In genomic region chr14:35253056-35253455, GRCh38 we compare ENCODE assay signal across 1 cellular context.
TF ChIP-seq lines count a peak whose summit lies in the region.

No MANE protein-coding gene starts in this region.

TF ChIP-seq in HepG2, 621 proteins besides CTCF, POLR2A, EP300 and RAD21:
- TF ChIP-seq FOXK2 (IDR thresholded peaks at IDR 0.05) = peak; percentile 46; the same call in 1 of the 2 replicates
- TF ChIP-seq, protein P1, sequence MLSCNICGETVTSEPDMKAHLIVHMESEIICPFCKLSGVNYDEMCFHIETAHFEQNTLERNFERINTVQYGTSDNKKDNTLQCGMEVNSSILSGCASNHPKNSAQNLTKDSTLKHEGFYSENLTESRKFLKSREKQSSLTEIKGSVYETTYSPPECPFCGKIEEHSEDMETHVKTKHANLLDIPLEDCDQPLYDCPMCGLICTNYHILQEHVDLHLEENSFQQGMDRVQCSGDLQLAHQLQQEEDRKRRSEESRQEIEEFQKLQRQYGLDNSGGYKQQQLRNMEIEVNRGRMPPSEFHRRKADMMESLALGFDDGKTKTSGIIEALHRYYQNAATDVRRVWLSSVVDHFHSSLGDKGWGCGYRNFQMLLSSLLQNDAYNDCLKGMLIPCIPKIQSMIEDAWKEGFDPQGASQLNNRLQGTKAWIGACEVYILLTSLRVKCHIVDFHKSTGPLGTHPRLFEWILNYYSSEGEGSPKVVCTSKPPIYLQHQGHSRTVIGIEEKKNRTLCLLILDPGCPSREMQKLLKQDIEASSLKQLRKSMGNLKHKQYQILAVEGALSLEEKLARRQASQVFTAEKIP (CRISPR knock-in tag; IDR thresholded peaks at IDR 0.05; ENCODE audit: borderline replicate concordance) = 0 out of 2 replicates have a peak, but pooled peaks have one; percentile 50
